Comparison of ENCODE assay signal across 12 cellular contexts in genomic region chr17:75133001-75133400, GRCh38. TPM values are rescaled to one million over a fixed set of nuclear protein-coding genes. Genes with fewer than 3 reads are reported as not detected.
DNase-seq lines count a peak whose midpoint lies in the region; ATAC-seq and TF ChIP-seq lines count a peak whose summit lies in the region.
"Had no signal": no experiment of that assay in that cellular context is flagged by ENCODE, and none has a peak within 500 bp of the region (broad histone marks: within the 10 kb centered on the region; RNA-seq: fewer than 3 reads in every experiment).

No MANE protein-coding gene starts in this region.

- no peaks in the 10 kb centered on the region for H3K27me3 Mint-ChIP-seq in CD4-positive, alpha-beta T cell
- no peaks in the 10 kb centered on the region for H3K27me3 Mint-ChIP-seq in dendritic cell treated with granulocyte-macrophage colony-stimulating factor and Interleukin-4, amounts not matched to agents 40 ng/mL and 50 ng/mL, for 4 days

- H3K4me2 ChIP-seq in HCT116 (ENCODE audit: low read length), result peak overlapping the region; percentile 17; the same call in 1 of the 2 replicates

- peaks cover 23 to 55% of the 10 kb centered on the region in 2 experiments; a peak in 3 of 4 replicates for H3K4me1 ChIP-seq in HCT116 (ENCODE audit: control insufficient read depth in 1 of 2, insufficient read depth in 2 of 2, low read length in 2 of 2)

- TSS peak; percentile 48 for BruUV-seq in HCT116 (replicated peaks; lab: Mats Ljungman, UMichigan)

- H3K4me3 Mint-ChIP-seq in CD4-positive, alpha-beta T cell, result peak overlapping the region; percentile 60
- H3K4me3 Mint-ChIP-seq in dendritic cell treated with granulocyte-macrophage colony-stimulating factor and Interleukin-4, amounts not matched to agents 40 ng/mL and 50 ng/mL, for 4 days, result no peak overlapping the region

- intact Hi-C loops in CD4-positive, alpha-beta T cell (cut with DNase I, micrococcal nuclease), result loop anchor here (5.0 kb wide), 2 partner anchors 39 to 49 kb away; partner anchors contain the start of gene SUMO2 (in 1 of the 2)
- intact Hi-C loops in HCT116 (cut with micrococcal nuclease), result no loop called here
- intact Hi-C loops in dendritic cell treated with granulocyte-macrophage colony-stimulating factor and Interleukin-4, amounts not matched to agents 40 ng/mL and 50 ng/mL, for 4 days (cut with micrococcal nuclease), result no loop called here

- no peak for TF ChIP-seq CTCF in CD4-positive, alpha-beta T cell (IDR thresholded peaks at IDR 0.05)
- no peak for TF ChIP-seq CTCF in HCT116 (IDR thresholded peaks at IDR 0.05 in 2 of 3, conservative IDR thresholded peaks at IDR 0.05 in 1 of 3; ENCODE audit: borderline replicate concordance in 1 of 3, insufficient read depth in 1 of 3, low read depth in 2 of 3, low read length in 2 of 3)

- peaks cover 7% of the 10 kb centered on the region for H3K4me1 Mint-ChIP-seq in CD4-positive, alpha-beta T cell (ENCODE audit: low read depth)
- H3K4me1 Mint-ChIP-seq in dendritic cell treated with granulocyte-macrophage colony-stimulating factor and Interleukin-4, amounts not matched to agents 40 ng/mL and 50 ng/mL, for 4 days (ENCODE audit: low read depth), result peaks cover 23% of the 10 kb centered on the region

- DNase-seq in CD4-positive, alpha-beta T cell, result no peak
- DNase-seq in HCT116 (ENCODE audit: low read depth, low spot score), result no peak
- DNase-seq in LoVo (ENCODE audit: low spot score), result no peak
- DNase-seq: anterior cingulate cortex, lower lobe of right lung, NCI-H1092 treated with DMSO at 0.1 percent for 48 hours, NCI-H345, T-helper 2 cell had no signal

- POLR2A ChIA-PET in CD4-positive, alpha-beta T cell (lab: Charles Lee), result interaction anchor here (0.6 to 4.7 kb wide), 5 partner anchors 8 to 39 kb away, joined by 3 to 30 read pairs (median 3); partner anchors contain the start of gene JPT1
- POLR2A ChIA-PET in HCT116 (lab: Charles Lee), result interaction anchor here (0.7 to 1.9 kb wide), 5 partner anchors 9 to 302 kb away, joined by 3 to 6 read pairs (median 4); no protein-coding TSS in a partner anchor

- no peak overlapping the region for H2AFZ ChIP-seq in HCT116 (ENCODE audit: low read depth, low read length, poor library complexity, severe bottlenecking)

- H3K4me3 ChIP-seq in HCT116 (replicated peaks in 1 of 2; ENCODE audit: low read depth in 1 of 2, low read length in 2 of 2), result no peak overlapping the region

- H3K9me3 ChIP-seq in CD4-positive, alpha-beta T cell (ENCODE audit: control insufficient read depth, low read length), result no peaks in the 10 kb centered on the region
- H3K9me3 ChIP-seq in HCT116 (ENCODE audit: control insufficient read depth in 1 of 2, insufficient read depth in 1 of 2, low read depth in 1 of 2, low read length in 2 of 2), result no peaks in the 10 kb centered on the region
- H3K9me3 ChIP-seq: lower lobe of right lung had no signal

- peaks cover 6% of the 10 kb centered on the region for H3K36me3 Mint-ChIP-seq in CD4-positive, alpha-beta T cell (ENCODE audit: low read depth)
- H3K36me3 Mint-ChIP-seq in dendritic cell treated with granulocyte-macrophage colony-stimulating factor and Interleukin-4, amounts not matched to agents 40 ng/mL and 50 ng/mL, for 4 days (ENCODE audit: low read depth), result peaks cover 58% of the 10 kb centered on the region

- H3K27me3 ChIP-seq in CD4-positive, alpha-beta T cell (ENCODE audit: control insufficient read depth, insufficient read depth, low read length), result no peaks in the 10 kb centered on the region
- no peaks in the 10 kb centered on the region for H3K27me3 ChIP-seq in HCT116 (ENCODE audit: insufficient read depth, low read length)

- no peak overlapping the region for H3K9ac ChIP-seq in HCT116 (ENCODE audit: low read length)

- no peak for TF ChIP-seq RAD21 in HCT116 (IDR thresholded peaks at IDR 0.05; ENCODE audit: low read depth)

- no peak for TF ChIP-seq POLR2A in HCT116 (IDR thresholded peaks at IDR 0.05; ENCODE audit: borderline replicate concordance, extremely low read depth, insufficient read depth, insufficient read length)

- RAD21 ChIA-PET in HCT116 (lab: Charles Lee; ENCODE audit: low non-redundant PET in 1 of 2, low total read pairs in 2 of 2, uncharacterized antibody in 2 of 2, unreplicated experiment in 2 of 2), result interaction anchor here in 1 of 2 experiments (0.9 to 1.6 kb wide), 2 partner anchors 19 to 69 kb away, joined by 3 to 4 read pairs; no protein-coding TSS in a partner anchor

- CTCF ChIA-PET in CD4-positive, alpha-beta T cell (lab: Charles Lee), result interaction anchor here (1.4 to 7.4 kb wide), 3 partner anchors 12 to 69 kb away, joined by 3 to 97 read pairs (median 9); no protein-coding TSS in a partner anchor
- CTCF ChIA-PET in HCT116 (lab: Charles Lee), result interaction anchor here (2.5 to 4.9 kb wide), 2 partner anchors 18 to 171 kb away, joined by 9 to 50 read pairs; no protein-coding TSS in a partner anchor

- peaks cover 12 to 43% of the 10 kb centered on the region in 2 experiments; a peak in 2 of 4 replicates for H3K36me3 ChIP-seq in HCT116 (ENCODE audit: control insufficient read depth in 1 of 2, insufficient read depth in 2 of 2, low read length in 2 of 2)

- H3K27ac Mint-ChIP-seq in CD4-positive, alpha-beta T cell, result peak overlapping the region; percentile 20
- H3K27ac Mint-ChIP-seq in dendritic cell treated with granulocyte-macrophage colony-stimulating factor and Interleukin-4, amounts not matched to agents 40 ng/mL and 50 ng/mL, for 4 days, result peak overlapping the region; percentile 25

- peaks cover 4% of the 10 kb centered on the region; the same call in 1 of the 2 replicates for H4K20me1 ChIP-seq in HCT116 (ENCODE audit: insufficient read depth)

- peaks cover 49% of the 10 kb centered on the region for H3K79me2 ChIP-seq in HCT116 (ENCODE audit: insufficient read depth, low read length)

- no peaks in the 10 kb centered on the region for H3K9me3 Mint-ChIP-seq in CD4-positive, alpha-beta T cell
- H3K9me3 Mint-ChIP-seq in dendritic cell treated with granulocyte-macrophage colony-stimulating factor and Interleukin-4, amounts not matched to agents 40 ng/mL and 50 ng/mL, for 4 days, result no peaks in the 10 kb centered on the region

- ATAC-seq in CD4-positive, alpha-beta T cell (ENCODE audit: poor library complexity), result no peak
- no peak for ATAC-seq in HCT116
- ATAC-seq in GM21528 (IDR thresholded peaks at IDR 0.05; ENCODE audit: low FRiP score, unreplicated experiment), result no peak
- ATAC-seq: lower lobe of right lung had no signal

- H3K27ac ChIP-seq in CD4-positive, alpha-beta T cell (ENCODE audit: low read depth, low read length), result no peak overlapping the region
- peak overlapping the region; percentile 99 for H3K27ac ChIP-seq in HCT116 (ENCODE audit: low read depth, low read length)
- H3K27ac ChIP-seq: lower lobe of right lung had no signal

- H3K9me2 ChIP-seq in HCT116 (ENCODE audit: insufficient read depth), result no peaks in the 10 kb centered on the region

TF ChIP-seq in HCT116, 20 proteins besides CTCF, POLR2A, EP300 and RAD21:
- TF ChIP-seq CBX3 (IDR thresholded peaks at IDR 0.05; ENCODE audit: low read depth) (no peak), POLR2AphosphoS5 (IDR thresholded peaks at IDR 0.05; ENCODE audit: low read depth, low read length) (peak; percentile 30; the same call in 1 of the 2 replicates)
- TF ChIP-seq, protein P1, sequence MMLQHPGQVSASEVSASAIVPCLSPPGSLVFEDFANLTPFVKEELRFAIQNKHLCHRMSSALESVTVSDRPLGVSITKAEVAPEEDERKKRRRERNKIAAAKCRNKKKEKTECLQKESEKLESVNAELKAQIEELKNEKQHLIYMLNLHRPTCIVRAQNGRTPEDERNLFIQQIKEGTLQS (IDR thresholded peaks at IDR 0.05), result no peak

RNA-seq across cellular contexts. Expression of gene NT5C, which starts 1.5 kb away (rescaled TPM):
- 10 to 100 TPM; 14.1 to 16.1 TPM for total RNA-seq in CD4-positive, alpha-beta T cell
- 115 TPM for total RNA-seq in HCT116 (2021; ENCODE audit: unreplicated experiment)
- polyA plus RNA-seq in HCT116 (2012), result 108 and 113 TPM in 2 replicates

RNA-seq across cellular contexts. Expression of gene JPT1, which starts 21.3 kb away (rescaled TPM):
- 10 to 100 TPM; 21.3 to 25.5 TPM for total RNA-seq in CD4-positive, alpha-beta T cell
- 575 TPM for total RNA-seq in HCT116 (2021; ENCODE audit: unreplicated experiment)
- 715 and 916 TPM in 2 replicates for polyA plus RNA-seq in HCT116 (2012)

RNA-seq across cellular contexts. Expression of gene ARMC7, which starts 23.2 kb away (rescaled TPM):
- 1 to 10 TPM; 4.1 to 4.8 TPM for total RNA-seq in CD4-positive, alpha-beta T cell
- total RNA-seq in HCT116 (2021; ENCODE audit: unreplicated experiment), result 43.2 TPM
- 25.9 and 27.2 TPM in 2 replicates for polyA plus RNA-seq in HCT116 (2012)

RNA-seq across cellular contexts. Expression of gene SLC16A5, which starts 45.2 kb away (rescaled TPM):
- total RNA-seq in CD4-positive, alpha-beta T cell, result 10 to 100 TPM in 1 of 2 experiments, 1 to 10 TPM in 1; 9.2 to 11.0 TPM
- total RNA-seq in HCT116 (2021; ENCODE audit: unreplicated experiment), result 79.3 TPM
- 60.1 and 73.5 TPM in 2 replicates for polyA plus RNA-seq in HCT116 (2012)
- total RNA-seq: HT1080, OCI-LY7 had no signal

RNA-seq across cellular contexts. Expression of gene SUMO2, which starts 49.8 kb away (rescaled TPM):
- total RNA-seq in CD4-positive, alpha-beta T cell, result 100 to 1,000 TPM; 207 to 228 TPM
- 859 TPM for total RNA-seq in HCT116 (2021; ENCODE audit: unreplicated experiment)
- 338 and 399 TPM in 2 replicates for polyA plus RNA-seq in HCT116 (2012)

Comparison
In these comparisons a context has a peak if more than half of its experiments do, and no peak if none do; other contexts are left out.
1. RNA of gene JPT1, which starts 21.3 kb away (total RNA-seq): 575 TPM in HCT116 (single experiment); 21.3 to 25.5 TPM in CD4-positive, alpha-beta T cell; every median in the first group is over 10 times any median in the second.
2. intact Hi-C loops: an anchor here in CD4-positive, alpha-beta T cell (5.0 kb wide); none called in HCT116 and dendritic cell treated with granulocyte-macrophage colony-stimulating factor and Interleukin-4, amounts not matched to agents 40 ng/mL and 50 ng/mL, for 4 days.